1 cellular context compared by ENCODE assay signal in genomic region chr12:103571286-103571685, GRCh38.
TF ChIP-seq lines count a peak whose summit lies in the region.

No MANE protein-coding gene starts in this region.

TF ChIP-seq in H1, 55 proteins besides CTCF, POLR2A, EP300 and RAD21:
- TF ChIP-seq YY1 (IDR thresholded peaks at IDR 0.05; ENCODE audit: low read depth, low read length) (peak; percentile 47; the same call in 1 of the 2 replicates), TCF12 (IDR thresholded peaks at IDR 0.05; ENCODE audit: low read depth, low read length) (no peak), BCL11A (IDR thresholded peaks at IDR 0.05; ENCODE audit: low read depth in 2 of 2, low read length in 2 of 2) (no peak), CHD2 (IDR thresholded peaks at IDR 0.05; ENCODE audit: low read length) (peak; percentile 53; the same call in 1 of the 2 replicates), SP1 (IDR thresholded peaks at IDR 0.05; ENCODE audit: low read depth, low read length) (0 out of 2 replicates have a peak, but pooled peaks have one; percentile 9), ASH2L (IDR thresholded peaks at IDR 0.05; ENCODE audit: low read length) (peak; percentile 33), TEAD4 (IDR thresholded peaks at IDR 0.05; ENCODE audit: low read depth, low read length) (peak; percentile 96), RNF2 (IDR thresholded peaks at IDR 0.05; ENCODE audit: borderline replicate concordance, low read depth, low read length, missing control alignments, poor library complexity, severe bottlenecking) (no peak), CBX8 (IDR thresholded peaks at IDR 0.05; ENCODE audit: borderline replicate concordance, low read depth, low read length) (no peak), SIN3A (conservative IDR thresholded peaks at IDR 0.05 in 1 of 2, IDR thresholded peaks at IDR 0.05 in 1 of 2; ENCODE audit: low read depth in 1 of 2, low read length in 2 of 2) (0 out of 4 replicates have a peak, but pooled peaks of 1 of the 2 experiments have one; percentile 56), TBP (IDR thresholded peaks at IDR 0.05; ENCODE audit: low read depth, low read length) (peak; percentile 88), POLR2AphosphoS5 (IDR thresholded peaks at IDR 0.05; ENCODE audit: low read depth, low read length) (peak; percentile 28; the same call in 1 of the 2 replicates), CTBP2 (IDR thresholded peaks at IDR 0.05; ENCODE audit: borderline replicate concordance, insufficient read depth, insufficient read length, low read length) (peak; percentile 25), MAX (IDR thresholded peaks at IDR 0.05) (peak; percentile 66), TAF1 (IDR thresholded peaks at IDR 0.05; ENCODE audit: low read depth, low read length) (peak; percentile 44; the same call in 1 of the 2 replicates), HDAC2 (IDR thresholded peaks at IDR 0.05; ENCODE audit: borderline replicate concordance in 1 of 2, low read depth in 2 of 2, low read length in 2 of 2) (0 out of 4 replicates have a peak, but pooled peaks of 1 of the 2 experiments have one; percentile 37)
